Comparison of ENCODE assay signal across 8 cellular contexts in genomic region chr20:62924567-62925419, GRCh38. TPM values are rescaled to one million over a fixed set of nuclear protein-coding genes. Genes with fewer than 3 reads are reported as not detected.
DNase-seq lines count a peak whose midpoint lies in the region; ATAC-seq and TF ChIP-seq lines count a peak whose summit lies in the region.

No MANE protein-coding gene starts in this region.

- H3K9me3 ChIP-seq in BLaER1 treated with 17β-estradiol and CSF1 and Interleukin-3, amounts not matched to agents 10 nM and 100 nM (replicated peaks in 1 of 11) = no peaks in the 10 kb centered on the region
- H3K9me3 ChIP-seq in HUES6 (ENCODE audit: control insufficient read depth, insufficient read depth, low read depth, low read length) (no peaks in the 10 kb centered on the region), right atrium auricular region (no peaks in the 10 kb centered on the region), skeletal muscle satellite cell (replicated peaks; ENCODE audit: low read length) (no peaks in the 10 kb centered on the region)

- no peaks in the 10 kb centered on the region for H3K27me3 ChIP-seq in BLaER1 treated with 17β-estradiol and CSF1 and Interleukin-3, amounts not matched to agents 10 nM and 100 nM
- H3K27me3 ChIP-seq in HUES6 (ENCODE audit: control insufficient read depth, insufficient read depth, low read length) (no peaks in the 10 kb centered on the region), right atrium auricular region (no peaks in the 10 kb centered on the region), skeletal muscle satellite cell (ENCODE audit: control insufficient read depth, insufficient read depth, low read length) (no peaks in the 10 kb centered on the region)

- peak overlapping the region; percentile 89 to 96 (median 94); a peak in 21 of 22 replicates for H3K27ac ChIP-seq in BLaER1 treated with 17β-estradiol and CSF1 and Interleukin-3, amounts not matched to agents 10 nM and 100 nM
- H3K27ac ChIP-seq in HUES6 (ENCODE audit: low read depth, low read length) (peak overlapping the region; percentile 97; the same call in 1 of the 2 replicates), right atrium auricular region (peak overlapping the region; percentile 92 to 96)

- H3K27ac Mint-ChIP-seq in activated CD8-positive, alpha-beta T cell treated with anti-CD3 and anti-CD28 coated beads, Interleukin-2, amount 10 ng/mL, durations not matched to agents 7 days and 5 days = peak overlapping the region; percentile 96

- peak overlapping the region; percentile 84 for H3K4me3 Mint-ChIP-seq in activated CD8-positive, alpha-beta T cell treated with anti-CD3 and anti-CD28 coated beads, Interleukin-2, amount 10 ng/mL, durations not matched to agents 7 days and 5 days

- CTCF ChIA-PET in activated CD8-positive, alpha-beta T cell treated with anti-CD3 and anti-CD28 coated beads, Interleukin-2, amount 10 ng/mL, durations not matched to agents 7 days and 5 days (lab: Charles Lee) = interaction anchor here (1.3 to 13.5 kb wide), 4 partner anchors 9 to 30 kb away, joined by 3 to 182 read pairs (median 58); partner anchors contain the start of gene GID8

- H3K27me3 Mint-ChIP-seq in activated CD8-positive, alpha-beta T cell treated with anti-CD3 and anti-CD28 coated beads, Interleukin-2, amount 10 ng/mL, durations not matched to agents 7 days and 5 days (ENCODE audit: low read depth) = no peaks in the 10 kb centered on the region

- no peaks in the 10 kb centered on the region for H3K9me3 Mint-ChIP-seq in activated CD8-positive, alpha-beta T cell treated with anti-CD3 and anti-CD28 coated beads, Interleukin-2, amount 10 ng/mL, durations not matched to agents 7 days and 5 days (ENCODE audit: insufficient read depth)

- in situ Hi-C loops in GM13977 (cut with MboI; ENCODE audit: low pct_unique_long_range_greater_than_20kb, low sequenced_read_pairs, unreplicated experiment) = no loop called here

- TF ChIP-seq CTCF in right atrium auricular region (IDR thresholded peaks at IDR 0.05) = no peak
- TF ChIP-seq CTCF in GM13977 (IDR thresholded peaks at IDR 0.05; ENCODE audit: extremely low read depth, insufficient read depth, missing control alignments) = no peak

- H3K4me1 Mint-ChIP-seq in activated CD8-positive, alpha-beta T cell treated with anti-CD3 and anti-CD28 coated beads, Interleukin-2, amount 10 ng/mL, durations not matched to agents 7 days and 5 days (ENCODE audit: low read depth) = peaks cover 74% of the 10 kb centered on the region

- H3K4me1 ChIP-seq in BLaER1 treated with 17β-estradiol and CSF1 and Interleukin-3, amounts not matched to agents 10 nM and 100 nM = peaks cover 67 to 82% (median 79%) of the 10 kb centered on the region in 10 experiments
- H3K4me1 ChIP-seq in HUES6 (ENCODE audit: control insufficient read depth, insufficient read depth, low read length) (peaks cover 57% of the 10 kb centered on the region), right atrium auricular region (peaks cover 0 to 82% of the 10 kb centered on the region in 2 donors), skeletal muscle satellite cell (ENCODE audit: control insufficient read depth, insufficient read depth, low read length) (peaks cover 47% of the 10 kb centered on the region)

- H3K36me3 Mint-ChIP-seq in activated CD8-positive, alpha-beta T cell treated with anti-CD3 and anti-CD28 coated beads, Interleukin-2, amount 10 ng/mL, durations not matched to agents 7 days and 5 days (ENCODE audit: low read depth) = peaks cover 35% of the 10 kb centered on the region

- H3K4me2 ChIP-seq in BLaER1 treated with 17β-estradiol and CSF1 and Interleukin-3, amounts not matched to agents 10 nM and 100 nM = peak overlapping the region; percentile 89 to 99 (median 93)
- peak overlapping the region; percentile 98 for H3K4me2 ChIP-seq in skeletal muscle satellite cell (ENCODE audit: low read length)

- H3K9ac ChIP-seq in BLaER1 treated with 17β-estradiol and CSF1 and Interleukin-3, amounts not matched to agents 10 nM and 100 nM = peak overlapping the region; percentile 92 to 98 (median 97)
- H3K9ac ChIP-seq in HUES6 (ENCODE audit: low read length) (peak overlapping the region; percentile 86), skeletal muscle satellite cell (ENCODE audit: low read depth, low read length) (peak overlapping the region; percentile 96)

- peaks cover 68 to 95% (median 91%) of the 10 kb centered on the region in 11 experiments for H4K20me1 ChIP-seq in BLaER1 treated with 17β-estradiol and CSF1 and Interleukin-3, amounts not matched to agents 10 nM and 100 nM

- peaks cover 0 to 11% (median 0%) of the 10 kb centered on the region in 11 experiments; a peak in 4 of 22 replicates for H3K36me3 ChIP-seq in BLaER1 treated with 17β-estradiol and CSF1 and Interleukin-3, amounts not matched to agents 10 nM and 100 nM
- no peaks in the 10 kb centered on the region for H3K36me3 ChIP-seq in HUES6 (ENCODE audit: control insufficient read depth, insufficient read depth, low read length)
- no peaks in the 10 kb centered on the region for H3K36me3 ChIP-seq in right atrium auricular region
- H3K36me3 ChIP-seq in skeletal muscle satellite cell (ENCODE audit: insufficient read depth, low read length) = no peaks in the 10 kb centered on the region

- POLR2A ChIA-PET in activated CD8-positive, alpha-beta T cell treated with anti-CD3 and anti-CD28 coated beads, Interleukin-2, amount 10 ng/mL, durations not matched to agents 7 days and 5 days (lab: Charles Lee) = interaction anchor here (1.1 to 7.2 kb wide), 9 partner anchors 10 to 37 kb away, joined by 4 to 82 read pairs (median 5); partner anchors contain the start of genes GID8 and SLC17A9

- peak overlapping the region; percentile 66 to 98 (median 92) for H3K4me3 ChIP-seq in BLaER1 treated with 17β-estradiol and CSF1 and Interleukin-3, amounts not matched to agents 10 nM and 100 nM
- peak overlapping the region; percentile 76 for H3K4me3 ChIP-seq in HUES6 (ENCODE audit: low read depth, low read length)
- H3K4me3 ChIP-seq in right atrium auricular region = peak overlapping the region; percentile 83 to 97
- H3K4me3 ChIP-seq in skeletal muscle satellite cell (ENCODE audit: low read length) = peak overlapping the region; percentile 82

- peak; percentile 50 for DNase-seq in activated CD8-positive, alpha-beta T cell treated with anti-CD3 and anti-CD28 coated beads, Interleukin-2, amount 10 ng/mL, durations not matched to agents 7 days and 5 days
- DNase-seq in right atrium auricular region (ENCODE audit: low spot score) (no peak), GM13977 (ENCODE audit: low spot score) (no peak), cerebellar cortex (ENCODE audit: low spot score) (no peak), NCI-H187 treated with DMSO at 0.1 percent for 48 hours (lab: John Stamatoyannopoulos, UW) (no peak)

- ATAC-seq in activated CD8-positive, alpha-beta T cell treated with anti-CD3 and anti-CD28 coated beads, Interleukin-2, amount 10 ng/mL, durations not matched to agents 7 days and 5 days = peak; percentile 6

RNA-seq across cellular contexts. Expression of gene DIDO1, which starts 1.5 kb away (rescaled TPM):
- total RNA-seq in activated CD8-positive, alpha-beta T cell treated with anti-CD3 and anti-CD28 coated beads, Interleukin-2, amount 10 ng/mL, durations not matched to agents 7 days and 5 days = 10 to 100 TPM; 69.6 to 74.0 TPM
- 10 to 100 TPM; 34.7 to 37.5 TPM for total RNA-seq in right atrium auricular region
- 26.6 and 31.7 TPM in 2 replicates for total RNA-seq in skeletal muscle satellite cell (2012; rRNA removed)

RNA-seq across cellular contexts. Expression of gene GID8, which starts 13.2 kb away (rescaled TPM):
- total RNA-seq in activated CD8-positive, alpha-beta T cell treated with anti-CD3 and anti-CD28 coated beads, Interleukin-2, amount 10 ng/mL, durations not matched to agents 7 days and 5 days = 10 to 100 TPM; 37.3 to 39.7 TPM
- total RNA-seq in right atrium auricular region = 10 to 100 TPM; 16.8 to 18.7 TPM
- 22.7 and 23.1 TPM in 2 replicates for total RNA-seq in skeletal muscle satellite cell (2012; rRNA removed)

RNA-seq across cellular contexts. Expression of gene SLC17A9, which starts 27.7 kb away (rescaled TPM):
- 10 to 100 TPM; 57.8 to 69.7 TPM for total RNA-seq in activated CD8-positive, alpha-beta T cell treated with anti-CD3 and anti-CD28 coated beads, Interleukin-2, amount 10 ng/mL, durations not matched to agents 7 days and 5 days
- total RNA-seq in right atrium auricular region = 1 to 10 TPM; 1.3 to 1.8 TPM
- total RNA-seq in skeletal muscle satellite cell (2012; rRNA removed) = 8.1 and 18.8 TPM in 2 replicates

Comparison
In these comparisons a context has a peak if more than half of its experiments do, and no peak if none do; other contexts are left out.
1. RNA of gene SLC17A9, which starts 27.7 kb away (total RNA-seq): 57.8 to 69.7 TPM in activated CD8-positive, alpha-beta T cell treated with anti-CD3 and anti-CD28 coated beads, Interleukin-2, amount 10 ng/mL, durations not matched to agents 7 days and 5 days; 1.3 to 1.8 TPM in right atrium auricular region; every median in the first group is over 10 times any median in the second.
2. Peak in every context shown above with its lines, with median percentiles within 50 percentile points of each other: H3K27ac ChIP-seq, H3K4me3 ChIP-seq and H3K9ac ChIP-seq.